8 cellular contexts compared by ENCODE assay signal in genomic region chrX:24479924-24480722, GRCh38. TPM values are rescaled to one million over a fixed set of nuclear protein-coding genes. Genes with fewer than 3 reads are reported as not detected.
DNase-seq lines count a peak whose midpoint lies in the region; ATAC-seq, FAIRE-seq and TF ChIP-seq lines count a peak whose summit lies in the region.

No MANE protein-coding gene starts in this region.

- TF ChIP-seq CTCF in osteocyte (IDR thresholded peaks at IDR 0.05): no peak

- peak overlapping the region; percentile 68 for H3K4me3 Mint-ChIP-seq in activated CD4-positive, alpha-beta T cell treated with anti-CD3 and anti-CD28 coated beads for 36 hours
- peak overlapping the region; percentile 73 to 75 for H3K4me3 Mint-ChIP-seq in effector memory CD8-positive, alpha-beta T cell
- no peak overlapping the region for H3K4me3 Mint-ChIP-seq in osteocyte (ENCODE audit: unreplicated experiment)

- H3K27ac Mint-ChIP-seq in activated CD4-positive, alpha-beta T cell treated with anti-CD3 and anti-CD28 coated beads for 36 hours: peak overlapping the region; percentile 91
- H3K27ac Mint-ChIP-seq in effector memory CD8-positive, alpha-beta T cell: peak overlapping the region; percentile 94 to 97
- no peak overlapping the region for H3K27ac Mint-ChIP-seq in osteocyte (ENCODE audit: unreplicated experiment)

- peak; percentile 94 for ATAC-seq in HG02759 (IDR thresholded peaks at IDR 0.05; ENCODE audit: unreplicated experiment)
- peak; percentile 94 for ATAC-seq in activated CD4-positive, alpha-beta T cell treated with anti-CD3 and anti-CD28 coated beads for 36 hours
- peak; percentile 91 for ATAC-seq in effector memory CD8-positive, alpha-beta T cell (replicated peaks)

- intact Hi-C loops in activated CD4-positive, alpha-beta T cell treated with anti-CD3 and anti-CD28 coated beads for 36 hours (cut with DNase I, micrococcal nuclease): loop anchor here (1.0 to 10.0 kb wide), 9 partner anchors 15 to 815 kb away; partner anchors contain the start of genes PDK3 (in 2 of the 2), SAT1 (in 2 of the 2) and PRDX4 (in 1 of the 2)

- peaks cover 16% of the 10 kb centered on the region for H3K36me3 Mint-ChIP-seq in activated CD4-positive, alpha-beta T cell treated with anti-CD3 and anti-CD28 coated beads for 36 hours (ENCODE audit: low read depth)
- H3K36me3 Mint-ChIP-seq in effector memory CD8-positive, alpha-beta T cell (ENCODE audit: insufficient read depth): peaks cover 15% of the 10 kb centered on the region
- H3K36me3 Mint-ChIP-seq in osteocyte (ENCODE audit: unreplicated experiment): no peaks in the 10 kb centered on the region

- CTCF ChIA-PET in activated CD4-positive, alpha-beta T cell treated with anti-CD3 and anti-CD28 coated beads for 36 hours (lab: Charles Lee): interaction anchor here (0.6 to 4.7 kb wide), 6 partner anchors 11 to 27 kb away, joined by 3 to 32 read pairs (median 4); no protein-coding TSS in a partner anchor

- H3K9me3 Mint-ChIP-seq in activated CD4-positive, alpha-beta T cell treated with anti-CD3 and anti-CD28 coated beads for 36 hours (ENCODE audit: low read depth): peaks cover 8% of the 10 kb centered on the region
- no peaks in the 10 kb centered on the region for H3K9me3 Mint-ChIP-seq in effector memory CD8-positive, alpha-beta T cell
- H3K9me3 Mint-ChIP-seq in osteocyte (ENCODE audit: unreplicated experiment): no peaks in the 10 kb centered on the region

- no peaks in the 10 kb centered on the region for H3K27me3 Mint-ChIP-seq in activated CD4-positive, alpha-beta T cell treated with anti-CD3 and anti-CD28 coated beads for 36 hours
- H3K27me3 Mint-ChIP-seq in effector memory CD8-positive, alpha-beta T cell: no peaks in the 10 kb centered on the region
- peaks cover 3% of the 10 kb centered on the region for H3K27me3 Mint-ChIP-seq in osteocyte (ENCODE audit: unreplicated experiment)

- peaks cover 73% of the 10 kb centered on the region for H3K4me1 Mint-ChIP-seq in activated CD4-positive, alpha-beta T cell treated with anti-CD3 and anti-CD28 coated beads for 36 hours
- H3K4me1 Mint-ChIP-seq in effector memory CD8-positive, alpha-beta T cell (ENCODE audit: low read depth in 2 of 2): peaks cover 16 to 34% of the 10 kb centered on the region in 2 donors
- peaks cover 2% of the 10 kb centered on the region for H3K4me1 Mint-ChIP-seq in osteocyte (ENCODE audit: unreplicated experiment)

- POLR2A ChIA-PET in activated CD4-positive, alpha-beta T cell treated with anti-CD3 and anti-CD28 coated beads for 36 hours (lab: Charles Lee): interaction anchor here (0.6 to 1.1 kb wide), 5 partner anchors 14 to 326 kb away, joined by 3 to 4 read pairs (median 3); no protein-coding TSS in a partner anchor

- peak; percentile 36 for DNase-seq in GM18507 (ENCODE audit: extremely low spot score, insufficient read length, low read depth)
- DNase-seq in NCI-H128 (lab: John Stamatoyannopoulos, UW; ENCODE audit: unreplicated experiment): peak; percentile 11
- peak; percentile 82 for DNase-seq in activated CD4-positive, alpha-beta T cell treated with anti-CD3 and anti-CD28 coated beads for 36 hours
- peak; percentile 62 to 66 (median 62) for DNase-seq in effector memory CD8-positive, alpha-beta T cell
- DNase-seq in stimulated activated CD4-positive, alpha-beta T cell treated with anti-CD3 and anti-CD28 coated beads, Interleukin-4, amount 100 ng/mL, for 4 hours: peak; percentile 41 to 77
- no peak for DNase-seq in retina
- DNase-seq in osteocyte (ENCODE audit: extremely low spot score, unreplicated experiment): no peak

- peak; percentile 98 for FAIRE-seq in GM18507 (lab: Jason Lieb, UNC)

RNA-seq across cellular contexts. Expression of gene PDK3, which starts 15.0 kb away (rescaled TPM):
- 10 to 100 TPM; 47.4 to 47.7 TPM for total RNA-seq in activated CD4-positive, alpha-beta T cell treated with anti-CD3 and anti-CD28 coated beads for 36 hours
- total RNA-seq in osteocyte: 9.6 TPM in 2 replicates

Comparison
In these comparisons a context has a peak if more than half of its experiments do, and no peak if none do; other contexts are left out.
1. DNase-seq: peak in GM18507 (single experiment), NCI-H128 (single experiment), activated CD4-positive, alpha-beta T cell treated with anti-CD3 and anti-CD28 coated beads for 36 hours (single experiment), effector memory CD8-positive, alpha-beta T cell (3 of 3) and stimulated activated CD4-positive, alpha-beta T cell treated with anti-CD3 and anti-CD28 coated beads, Interleukin-4, amount 100 ng/mL, for 4 hours (2 of 2); none in retina (single experiment) and osteocyte (single experiment).
2. Peak in every context shown above with its lines, with median percentiles within 50 percentile points of each other: ATAC-seq.